Comparison of ENCODE assay signal across 18 cellular contexts in the genomic region with DNA sequence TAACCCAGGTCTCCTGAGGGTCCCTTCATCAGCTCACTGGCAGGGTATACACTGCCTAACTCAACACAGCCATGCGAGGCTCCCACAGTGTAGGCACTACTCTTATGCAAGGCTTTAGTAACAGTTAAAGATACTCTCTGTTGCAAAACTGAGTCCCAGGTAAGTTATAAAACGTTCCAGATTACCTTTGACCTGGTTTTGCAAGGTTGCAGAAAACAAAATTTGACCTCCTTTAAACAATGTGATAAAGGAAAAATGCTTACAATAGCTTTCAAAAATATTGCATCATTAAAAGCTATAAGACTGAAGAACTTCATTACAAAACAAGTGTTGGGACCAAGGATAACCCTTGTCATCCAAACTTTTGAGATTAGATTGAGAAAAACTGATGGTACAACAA. TPM values are rescaled to one million over a fixed set of nuclear protein-coding genes. Genes with fewer than 3 reads are reported as not detected.
DNase-seq lines count a peak whose midpoint lies in the region; ATAC-seq and TF ChIP-seq lines count a peak whose summit lies in the region.
"Had no signal": no experiment of that assay in that cellular context is flagged by ENCODE, and none has a peak within 500 bp of the region (broad histone marks: within the 10 kb centered on the region; RNA-seq: fewer than 3 reads in every experiment).

No MANE protein-coding gene starts in this region.

- peaks cover 0 to 11% (median 4%) of the 10 kb centered on the region in 11 experiments; a peak in 14 of 22 replicates for H3K27me3 ChIP-seq in BLaER1 treated with 17β-estradiol and CSF1 and Interleukin-3, amounts not matched to agents 10 nM and 100 nM
- H3K27me3 ChIP-seq in iPS-20b (ENCODE audit: insufficient read depth, low read length): peaks cover 18% of the 10 kb centered on the region
- H3K27me3 ChIP-seq in neural progenitor cell: peaks cover 22% of the 10 kb centered on the region

- H3K4me2 ChIP-seq in BLaER1 treated with 17β-estradiol and CSF1 and Interleukin-3, amounts not matched to agents 10 nM and 100 nM: peak overlapping the region in 6 of 11 experiments; percentile 28 to 89 (median 76); a peak in 9 of 22 replicates
- H3K4me2 ChIP-seq in neural progenitor cell: peak overlapping the region; percentile 12

- POLR2A ChIA-PET in activated CD4-positive, alpha-beta memory T cell treated with anti-CD3 and anti-CD28 coated beads, Interleukin-2, amount 10 ng/mL, durations not matched to agents 7 days and 5 days (lab: Charles Lee): no interaction called here
- POLR2A ChIA-PET in activated CD4-positive, alpha-beta memory T cell treated with anti-CD3 and anti-CD28 coated beads for 36 hours (lab: Charles Lee): no interaction called here

- H3K9ac ChIP-seq in BLaER1 treated with 17β-estradiol and CSF1 and Interleukin-3, amounts not matched to agents 10 nM and 100 nM: no peak overlapping the region
- H3K9ac ChIP-seq in iPS-20b (ENCODE audit: low read depth, low read length) (peak overlapping the region; percentile 35; the same call in 1 of the 2 replicates), neural progenitor cell (no peak overlapping the region)

- TF ChIP-seq CTCF in neural progenitor cell (IDR thresholded peaks at IDR 0.05): no peak

- H3K9me3 ChIP-seq in BLaER1 treated with 17β-estradiol and CSF1 and Interleukin-3, amounts not matched to agents 10 nM and 100 nM (replicated peaks in 1 of 11): peaks cover 0 to 13% (median 0%) of the 10 kb centered on the region in 11 experiments; a peak in 4 of 22 replicates
- no peaks in the 10 kb centered on the region for H3K9me3 ChIP-seq in iPS-20b (ENCODE audit: insufficient read depth, low read depth, low read length)
- no peaks in the 10 kb centered on the region for H3K9me3 ChIP-seq in neural progenitor cell (ENCODE audit: low read depth)

- ATAC-seq in GM18498 (IDR thresholded peaks at IDR 0.05; ENCODE audit: unreplicated experiment): no peak
- ATAC-seq: CD8-positive, alpha-beta T cell had no signal

- peaks cover 54% of the 10 kb centered on the region for H3K4me1 Mint-ChIP-seq in activated CD4-positive, alpha-beta memory T cell treated with anti-CD3 and anti-CD28 coated beads, Interleukin-2, amount 10 ng/mL, durations not matched to agents 7 days and 5 days
- peaks cover 23% of the 10 kb centered on the region for H3K4me1 Mint-ChIP-seq in activated CD4-positive, alpha-beta memory T cell treated with anti-CD3 and anti-CD28 coated beads for 36 hours (ENCODE audit: low read depth)
- H3K4me1 Mint-ChIP-seq in neural progenitor cell: peaks cover 4% of the 10 kb centered on the region

- H3K79me2 ChIP-seq in neural progenitor cell (ENCODE audit: low read depth): no peaks in the 10 kb centered on the region

- CTCF ChIA-PET in activated CD4-positive, alpha-beta memory T cell treated with anti-CD3 and anti-CD28 coated beads, Interleukin-2, amount 10 ng/mL, durations not matched to agents 7 days and 5 days (lab: Charles Lee): interaction anchor here (1.2 kb wide), 1 partner anchor 129 kb away, joined by 4 read pairs; no protein-coding TSS in a partner anchor
- CTCF ChIA-PET in activated CD4-positive, alpha-beta memory T cell treated with anti-CD3 and anti-CD28 coated beads for 36 hours (lab: Charles Lee): interaction anchor here (0.6 to 1.3 kb wide), 2 partner anchors 127 to 142 kb away, joined by 3 to 4 read pairs; no protein-coding TSS in a partner anchor

- intact Hi-C loops in activated CD4-positive, alpha-beta memory T cell treated with anti-CD3 and anti-CD28 coated beads for 36 hours (cut with micrococcal nuclease): no loop called here

- H3K27me3 Mint-ChIP-seq in activated CD4-positive, alpha-beta memory T cell treated with anti-CD3 and anti-CD28 coated beads, Interleukin-2, amount 10 ng/mL, durations not matched to agents 7 days and 5 days: no peaks in the 10 kb centered on the region
- H3K27me3 Mint-ChIP-seq in activated CD4-positive, alpha-beta memory T cell treated with anti-CD3 and anti-CD28 coated beads for 36 hours: no peaks in the 10 kb centered on the region
- H3K27me3 Mint-ChIP-seq in neural progenitor cell (ENCODE audit: insufficient read depth, low read depth): peaks cover 16% of the 10 kb centered on the region

- H3K27ac ChIP-seq in BLaER1 treated with 17β-estradiol and CSF1 and Interleukin-3, amounts not matched to agents 10 nM and 100 nM: no peak overlapping the region
- H3K27ac ChIP-seq in iPS-20b (ENCODE audit: low read length): no peak overlapping the region
- no peak overlapping the region for H3K27ac ChIP-seq in neural progenitor cell

- peaks cover 8 to 99% (median 65%) of the 10 kb centered on the region in 10 experiments; a peak in 18 of 20 replicates for H3K4me1 ChIP-seq in BLaER1 treated with 17β-estradiol and CSF1 and Interleukin-3, amounts not matched to agents 10 nM and 100 nM
- H3K4me1 ChIP-seq in iPS-20b (ENCODE audit: insufficient read depth, low read length) (peaks cover 4% of the 10 kb centered on the region; the same call in 1 of the 2 replicates), neural progenitor cell (peaks cover 15% of the 10 kb centered on the region)

- H4K20me1 ChIP-seq in BLaER1 treated with 17β-estradiol and CSF1 and Interleukin-3, amounts not matched to agents 10 nM and 100 nM: no peaks in the 10 kb centered on the region; a peak in 1 of 22 replicates
- H4K20me1 ChIP-seq in neural progenitor cell (ENCODE audit: low read depth): no peaks in the 10 kb centered on the region

- H3K4me3 ChIP-seq in BLaER1 treated with 17β-estradiol and CSF1 and Interleukin-3, amounts not matched to agents 10 nM and 100 nM: no peak overlapping the region
- H3K4me3 ChIP-seq in iPS-20b (ENCODE audit: low read length): no peak overlapping the region
- H3K4me3 ChIP-seq in neural progenitor cell: no peak overlapping the region

- H2AFZ ChIP-seq in neural progenitor cell (replicated peaks): no peak overlapping the region

- peaks cover 0 to 20% (median 0%) of the 10 kb centered on the region in 11 experiments; a peak in 3 of 22 replicates for H3K36me3 ChIP-seq in BLaER1 treated with 17β-estradiol and CSF1 and Interleukin-3, amounts not matched to agents 10 nM and 100 nM
- H3K36me3 ChIP-seq in iPS-20b (ENCODE audit: insufficient read depth, low read depth, low read length) (no peaks in the 10 kb centered on the region), neural progenitor cell (no peaks in the 10 kb centered on the region)

- no peak for DNase-seq in activated CD4-positive, alpha-beta memory T cell treated with anti-CD3 and anti-CD28 coated beads, Interleukin-2, amount 10 ng/mL, durations not matched to agents 7 days and 5 days
- no peak for DNase-seq in activated CD4-positive, alpha-beta memory T cell treated with anti-CD3 and anti-CD28 coated beads for 36 hours
- DNase-seq in neural progenitor cell (ENCODE audit: low spot score) (no peak), NCI-H1930 (lab: John Stamatoyannopoulos, UW) (no peak), superior temporal gyrus (ENCODE audit: extremely low spot score) (no peak)
- DNase-seq: CD8-positive, alpha-beta T cell; COR-L47; DMS153; DMS79 treated with DMSO at 0.1 percent for 48 hours; EL; GOT3; H9 had no signal

- peak overlapping the region; percentile 41 for H3K27ac Mint-ChIP-seq in activated CD4-positive, alpha-beta memory T cell treated with anti-CD3 and anti-CD28 coated beads, Interleukin-2, amount 10 ng/mL, durations not matched to agents 7 days and 5 days
- no peak overlapping the region for H3K27ac Mint-ChIP-seq in activated CD4-positive, alpha-beta memory T cell treated with anti-CD3 and anti-CD28 coated beads for 36 hours
- H3K27ac Mint-ChIP-seq in neural progenitor cell: no peak overlapping the region
- H3K27ac Mint-ChIP-seq: B cell; CD14-positive monocyte; CD8-positive, alpha-beta T cell had no signal

- H3K4me3 Mint-ChIP-seq in activated CD4-positive, alpha-beta memory T cell treated with anti-CD3 and anti-CD28 coated beads, Interleukin-2, amount 10 ng/mL, durations not matched to agents 7 days and 5 days: no peak overlapping the region
- no peak overlapping the region for H3K4me3 Mint-ChIP-seq in activated CD4-positive, alpha-beta memory T cell treated with anti-CD3 and anti-CD28 coated beads for 36 hours
- no peak overlapping the region for H3K4me3 Mint-ChIP-seq in neural progenitor cell
- H3K4me3 Mint-ChIP-seq: B cell; CD14-positive monocyte; CD8-positive, alpha-beta T cell; H9 had no signal

- H3K9me3 Mint-ChIP-seq in activated CD4-positive, alpha-beta memory T cell treated with anti-CD3 and anti-CD28 coated beads, Interleukin-2, amount 10 ng/mL, durations not matched to agents 7 days and 5 days: no peaks in the 10 kb centered on the region
- no peaks in the 10 kb centered on the region for H3K9me3 Mint-ChIP-seq in activated CD4-positive, alpha-beta memory T cell treated with anti-CD3 and anti-CD28 coated beads for 36 hours
- H3K9me3 Mint-ChIP-seq in neural progenitor cell: no peaks in the 10 kb centered on the region
- H3K9me3 Mint-ChIP-seq: CD8-positive, alpha-beta T cell; H9 had no signal

- H3F3A ChIP-seq in neural progenitor cell (ENCODE audit: low read depth): no peaks in the 10 kb centered on the region

- H3K36me3 Mint-ChIP-seq in activated CD4-positive, alpha-beta memory T cell treated with anti-CD3 and anti-CD28 coated beads, Interleukin-2, amount 10 ng/mL, durations not matched to agents 7 days and 5 days (ENCODE audit: low read depth): peaks cover 35% of the 10 kb centered on the region
- H3K36me3 Mint-ChIP-seq in activated CD4-positive, alpha-beta memory T cell treated with anti-CD3 and anti-CD28 coated beads for 36 hours: peaks cover 30% of the 10 kb centered on the region
- no peaks in the 10 kb centered on the region for H3K36me3 Mint-ChIP-seq in neural progenitor cell

RNA-seq across cellular contexts. Expression of gene SLC27A2, which starts 5.5 kb away (rescaled TPM):
- total RNA-seq in activated CD4-positive, alpha-beta memory T cell treated with anti-CD3 and anti-CD28 coated beads, Interleukin-2, amount 10 ng/mL, durations not matched to agents 7 days and 5 days: 10 to 100 TPM; 29.5 to 30.3 TPM
- 10 to 100 TPM; 22.5 to 24.3 TPM for total RNA-seq in activated CD4-positive, alpha-beta memory T cell treated with anti-CD3 and anti-CD28 coated beads for 36 hours
- total RNA-seq in neural progenitor cell (ENCODE audit: low replicate concordance): 2.1 and 3.8 TPM in 2 replicates
- total RNA-seq: A172 had no signal
